In genomic region chr5:175711031-175711430, GRCh38 we compare ENCODE assay signal across 31 cellular contexts. TPM values are rescaled to one million over a fixed set of nuclear protein-coding genes. Genes with fewer than 3 reads are reported as not detected.
"Had no signal": no experiment of that assay in that cellular context is flagged by ENCODE, and none has a peak within 500 bp of the region (broad histone marks: within the 10 kb centered on the region; RNA-seq: fewer than 3 reads in every experiment).

No MANE protein-coding gene starts in this region.

- H3K27ac Mint-ChIP-seq: activated naive CD8-positive, alpha-beta T cell treated with anti-CD3 and anti-CD28 coated beads for 36 hours; neural progenitor cell; progenitor cell of endocrine pancreas; stimulated activated naive B cell treated with anti-CD40 and anti-IgM and Interleukin-4, amounts not matched to agents 10 μg/mL and 1 μg/mL and 100 μg/mL, for 72 hours had no signal

- DNase-seq: activated CD4-positive, alpha-beta T cell treated with anti-CD3 and anti-CD28 coated beads for 48 hours; activated CD4-positive, alpha-beta T cell treated with anti-CD3 and anti-CD28 coated beads, Interleukin-2, amount 50 U/mL, for 48 hours; activated CD8-positive, alpha-beta memory T cell treated with anti-CD3 and anti-CD28 coated beads for 24 hours; activated effector memory CD4-positive, alpha-beta T cell treated with Interleukin-2 at 50 U/mL for 16 hours; activated naive CD4-positive, alpha-beta T cell treated with Interleukin-2 at 50 U/mL for 16 hours; activated naive CD8-positive, alpha-beta T cell treated with anti-CD3 and anti-CD28 coated beads for 36 hours; amniotic stem cell; effector memory CD4-positive, alpha-beta T cell; erythroblast; gastrocnemius medialis; glutamatergic neuron; islet precursor cell; midbrain; naive thymus-derived CD4-positive, alpha-beta T cell; retina; stimulated activated CD4-positive, alpha-beta T cell treated with anti-CD3 and anti-CD28 coated beads, Interleukin-15, amount 100 ng/mL, for 24 hours; stimulated activated CD4-positive, alpha-beta T cell treated with anti-CD3 and anti-CD28 coated beads, Interleukin-2, amount 100 ng/mL, for 24 hours; stimulated activated naive B cell treated with anti-CD40 and anti-IgM and Interleukin-4, amounts not matched to agents 10 μg/mL and 1 μg/mL and 100 μg/mL, for 72 hours; T-helper 9 cell had no signal

- H3K27me3 Mint-ChIP-seq: activated naive CD8-positive, alpha-beta T cell treated with anti-CD3 and anti-CD28 coated beads for 36 hours; naive thymus-derived CD4-positive, alpha-beta T cell had no signal

- H2AFZ ChIP-seq: hepatocyte, neural progenitor cell had no signal

- H3K4me1 ChIP-seq: breast epithelium, gastrocnemius medialis, neural progenitor cell, suprapubic skin, tibial nerve had no signal

- H3K4me2 ChIP-seq: hepatocyte, neural progenitor cell, smooth muscle cell had no signal

- H3K4me1 Mint-ChIP-seq: activated naive CD8-positive, alpha-beta T cell treated with anti-CD3 and anti-CD28 coated beads for 36 hours; neural progenitor cell; stimulated activated naive B cell treated with anti-CD40 and anti-IgM and Interleukin-4, amounts not matched to agents 10 μg/mL and 1 μg/mL and 100 μg/mL, for 72 hours had no signal

- H3K9ac ChIP-seq: neural progenitor cell had no signal

- H3K79me2 ChIP-seq: hepatocyte had no signal

- H3K4me3 ChIP-seq: breast epithelium, gastrocnemius medialis, hepatocyte, neural progenitor cell, smooth muscle cell, stomach, suprapubic skin, tibial nerve had no signal

- H3K36me3 Mint-ChIP-seq: stimulated activated naive B cell treated with anti-CD40 and anti-IgM and Interleukin-4, amounts not matched to agents 10 μg/mL and 1 μg/mL and 100 μg/mL, for 72 hours had no signal

- H3K27ac ChIP-seq: breast epithelium, gastrocnemius medialis, hepatocyte, neural progenitor cell, suprapubic skin, tibial nerve, VCaP had no signal

- H3K36me3 ChIP-seq: breast epithelium, gastrocnemius medialis, neural progenitor cell, suprapubic skin, tibial nerve had no signal

- H3K27me3 ChIP-seq: breast epithelium, gastrocnemius medialis, hepatocyte, neural progenitor cell, suprapubic skin, tibial nerve had no signal

- H3K4me3 Mint-ChIP-seq: activated naive CD8-positive, alpha-beta T cell treated with anti-CD3 and anti-CD28 coated beads for 36 hours; naive thymus-derived CD4-positive, alpha-beta T cell; neural progenitor cell; stimulated activated naive B cell treated with anti-CD40 and anti-IgM and Interleukin-4, amounts not matched to agents 10 μg/mL and 1 μg/mL and 100 μg/mL, for 72 hours had no signal

- ATAC-seq: activated CD4-positive, CD25-positive, alpha-beta regulatory T cell treated with anti-CD3 and anti-CD28 coated beads, Interleukin-2, amount 50 U/mL, for 24 hours; gastrocnemius medialis; naive thymus-derived CD4-positive, alpha-beta T cell; stimulated activated naive B cell treated with anti-CD40 and anti-IgM and Interleukin-4, amounts not matched to agents 10 μg/mL and 1 μg/mL and 100 μg/mL, for 72 hours had no signal

- H3K9me3 ChIP-seq: gastrocnemius medialis, suprapubic skin had no signal

RNA-seq across cellular contexts. Expression of gene HRH2, which starts 53.2 kb away (rescaled TPM):
- total RNA-seq: dermis microvascular lymphatic vessel endothelial cell, osteocyte had no signal
